ENCODE assay signal across 15 cellular contexts in the genomic region with DNA sequence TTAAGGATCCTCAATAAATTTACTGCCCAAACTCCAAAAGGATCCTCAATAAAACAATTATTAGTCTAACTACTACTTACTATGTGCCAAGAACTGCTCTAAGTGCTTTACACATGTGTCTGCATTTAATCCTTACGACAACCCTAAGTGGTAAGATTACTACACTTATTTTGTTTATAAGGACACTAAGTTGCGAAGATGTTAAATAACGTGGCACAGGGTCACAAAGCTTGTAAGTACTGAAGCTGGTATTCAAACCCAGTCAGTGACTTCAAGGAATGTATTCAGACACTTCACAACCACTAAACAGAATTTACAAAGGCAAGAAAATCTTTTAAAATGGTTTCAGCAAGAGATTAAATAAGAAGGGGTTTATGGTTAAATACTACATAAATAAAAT. TPM values are rescaled to one million over a fixed set of nuclear protein-coding genes. Genes with fewer than 3 reads are reported as not detected.
DNase-seq lines count a peak whose midpoint lies in the region; ATAC-seq and TF ChIP-seq lines count a peak whose summit lies in the region.
"Had no signal": no experiment of that assay in that cellular context is flagged by ENCODE, and none has a peak within 500 bp of the region (broad histone marks: within the 10 kb centered on the region; RNA-seq: fewer than 3 reads in every experiment).

No MANE protein-coding gene starts in this region.

- DNase-seq in GM23338 (ENCODE audit: low spot score) (no peak), esophagus muscularis mucosa (ENCODE audit: extremely low spot score) (no peak), neural progenitor cell (ENCODE audit: low spot score) (no peak), thoracic aorta (ENCODE audit: low spot score) (no peak)
- DNase-seq in activated CD4-positive, alpha-beta T cell treated with anti-CD3 and anti-CD28 coated beads, Interleukin-2, amount 10 ng/mL, durations not matched to agents 7 days and 5 days, result no peak
- DNase-seq in activated CD4-positive, CD25-positive, alpha-beta regulatory T cell treated with anti-CD3 and anti-CD28 coated beads, Interleukin-2, amount 50 U/mL, for 72 hours, result no peak
- DNase-seq: GDM1, HCEC 1CT, NCI-H187, NCI-H345, NCI-H526, SHP77 had no signal

- H3K36me3 ChIP-seq in GM23338 (ENCODE audit: insufficient read depth), result no peaks in the 10 kb centered on the region
- H3K36me3 ChIP-seq in esophagus muscularis mucosa, result no peaks in the 10 kb centered on the region
- H3K36me3 ChIP-seq in neural progenitor cell, result peaks cover 4% of the 10 kb centered on the region
- H3K36me3 ChIP-seq in thoracic aorta, result no peaks in the 10 kb centered on the region

- peaks cover 2% of the 10 kb centered on the region for H3K27me3 Mint-ChIP-seq in GM23338 (ENCODE audit: insufficient read depth, low read depth, poor library complexity)
- no peaks in the 10 kb centered on the region for H3K27me3 Mint-ChIP-seq in neural progenitor cell (ENCODE audit: insufficient read depth, low read depth)
- H3K27me3 Mint-ChIP-seq in activated CD4-positive, alpha-beta T cell treated with anti-CD3 and anti-CD28 coated beads, Interleukin-2, amount 10 ng/mL, durations not matched to agents 7 days and 5 days, result peaks cover 14% of the 10 kb centered on the region

- no peak overlapping the region for H2AFZ ChIP-seq in GM23338
- no peak overlapping the region for H2AFZ ChIP-seq in neural progenitor cell (replicated peaks)

- TF ChIP-seq CTCF in GM23338 (conservative IDR thresholded peaks at IDR 0.05; ENCODE audit: low read depth in 2 of 2), result no peak
- no peak for TF ChIP-seq CTCF in esophagus muscularis mucosa (IDR thresholded peaks at IDR 0.05)
- no peak for TF ChIP-seq CTCF in neural progenitor cell (IDR thresholded peaks at IDR 0.05)
- TF ChIP-seq CTCF in thoracic aorta (IDR thresholded peaks at IDR 0.05), result no peak

- H3K4me1 ChIP-seq in GM23338 (ENCODE audit: insufficient read depth) (peaks cover 24% of the 10 kb centered on the region), esophagus muscularis mucosa (peaks cover 70 to 99% (median 98%) of the 10 kb centered on the region in 4 donors), neural progenitor cell (peaks cover 15% of the 10 kb centered on the region), thoracic aorta (ENCODE audit: control insufficient read depth in 1 of 2, low read depth in 2 of 2) (peaks cover 50 to 82% of the 10 kb centered on the region in 2 donors)

- no peaks in the 10 kb centered on the region for H3K9me2 ChIP-seq in GM23338 (ENCODE audit: insufficient read depth)

- 59% methylated on average over 3 of the region's 3 CpGs for WGBS in esophagus muscularis mucosa

- H3F3A ChIP-seq in GM23338 (replicated peaks; ENCODE audit: low read depth) (no peaks in the 10 kb centered on the region), neural progenitor cell (ENCODE audit: low read depth) (no peaks in the 10 kb centered on the region)

- H3K4me3 Mint-ChIP-seq in GM23338 (no peak overlapping the region), neural progenitor cell (no peak overlapping the region)
- H3K4me3 Mint-ChIP-seq in activated CD4-positive, alpha-beta T cell treated with anti-CD3 and anti-CD28 coated beads, Interleukin-2, amount 10 ng/mL, durations not matched to agents 7 days and 5 days, result no peak overlapping the region

- no peak for ATAC-seq in GM23338
- ATAC-seq in thoracic aorta (ENCODE audit: insufficient number of reproducible peaks, low FRiP score, low read depth), result no peak
- ATAC-seq in GM19351 (IDR thresholded peaks at IDR 0.05; ENCODE audit: unreplicated experiment), result no peak
- ATAC-seq in HG03108 (IDR thresholded peaks at IDR 0.05; ENCODE audit: unreplicated experiment), result no peak

- no peaks in the 10 kb centered on the region for H3K9me3 ChIP-seq in esophagus muscularis mucosa
- H3K9me3 ChIP-seq in neural progenitor cell (ENCODE audit: low read depth), result no peaks in the 10 kb centered on the region
- H3K9me3 ChIP-seq in thoracic aorta, result no peaks in the 10 kb centered on the region

- H3K27ac Mint-ChIP-seq in GM23338 (0 out of 2 replicates have a peak overlapping the region, but pooled peaks have one; percentile 10), neural progenitor cell (no peak overlapping the region)
- no peak overlapping the region for H3K27ac Mint-ChIP-seq in activated CD4-positive, alpha-beta T cell treated with anti-CD3 and anti-CD28 coated beads, Interleukin-2, amount 10 ng/mL, durations not matched to agents 7 days and 5 days

- TF ChIP-seq EP300 in esophagus muscularis mucosa (IDR thresholded peaks at IDR 0.05), result no peak

- H3K36me3 Mint-ChIP-seq in GM23338 (ENCODE audit: low read depth) (peaks cover 4% of the 10 kb centered on the region; the same call in 2 of the 3 replicates), neural progenitor cell (peaks cover 7% of the 10 kb centered on the region)
- no peaks in the 10 kb centered on the region for H3K36me3 Mint-ChIP-seq in activated CD4-positive, alpha-beta T cell treated with anti-CD3 and anti-CD28 coated beads, Interleukin-2, amount 10 ng/mL, durations not matched to agents 7 days and 5 days (ENCODE audit: low read depth)

- no peak overlapping the region for H3K4me3 ChIP-seq in GM23338
- no peak overlapping the region for H3K4me3 ChIP-seq in esophagus muscularis mucosa
- no peak overlapping the region for H3K4me3 ChIP-seq in neural progenitor cell
- H3K4me3 ChIP-seq in thoracic aorta, result peak overlapping the region; percentile 10

- no peak overlapping the region for H3K27ac ChIP-seq in GM23338 (ENCODE audit: low read depth)
- peak overlapping the region; percentile 36 to 63 (median 58) for H3K27ac ChIP-seq in esophagus muscularis mucosa (replicated peaks in 1 of 4)
- peak overlapping the region; percentile 5 for H3K27ac ChIP-seq in neural progenitor cell
- peak overlapping the region; percentile 10 to 20 for H3K27ac ChIP-seq in thoracic aorta
- H3K27ac ChIP-seq: C4-2B had no signal

- H3K9me3 Mint-ChIP-seq in GM23338, result no peaks in the 10 kb centered on the region
- no peaks in the 10 kb centered on the region for H3K9me3 Mint-ChIP-seq in neural progenitor cell
- no peaks in the 10 kb centered on the region for H3K9me3 Mint-ChIP-seq in activated CD4-positive, alpha-beta T cell treated with anti-CD3 and anti-CD28 coated beads, Interleukin-2, amount 10 ng/mL, durations not matched to agents 7 days and 5 days

- CTCF ChIA-PET in activated CD4-positive, alpha-beta T cell treated with anti-CD3 and anti-CD28 coated beads, Interleukin-2, amount 10 ng/mL, durations not matched to agents 7 days and 5 days (lab: Charles Lee), result interaction anchor here (0.9 kb wide), 1 partner anchor 15 kb away, joined by 3 read pairs; no protein-coding TSS in a partner anchor

- H3K27me3 ChIP-seq in GM23338 (ENCODE audit: insufficient read depth) (no peaks in the 10 kb centered on the region), esophagus muscularis mucosa (no peaks in the 10 kb centered on the region), neural progenitor cell (no peaks in the 10 kb centered on the region), thoracic aorta (replicated peaks; ENCODE audit: insufficient read depth) (no peaks in the 10 kb centered on the region)

- no peak for TF ChIP-seq POLR2A in esophagus muscularis mucosa (IDR thresholded peaks at IDR 0.05; ENCODE audit: low read depth)

- H3K4me1 Mint-ChIP-seq in GM23338, result peaks cover 33% of the 10 kb centered on the region
- peaks cover 5% of the 10 kb centered on the region for H3K4me1 Mint-ChIP-seq in neural progenitor cell
- no peaks in the 10 kb centered on the region for H3K4me1 Mint-ChIP-seq in activated CD4-positive, alpha-beta T cell treated with anti-CD3 and anti-CD28 coated beads, Interleukin-2, amount 10 ng/mL, durations not matched to agents 7 days and 5 days

- H3K79me2 ChIP-seq in GM23338 (replicated peaks; ENCODE audit: insufficient read depth) (peaks cover 100% of the 10 kb centered on the region), neural progenitor cell (ENCODE audit: low read depth) (peaks cover 100% of the 10 kb centered on the region)

- POLR2A ChIA-PET in activated CD4-positive, alpha-beta T cell treated with anti-CD3 and anti-CD28 coated beads, Interleukin-2, amount 10 ng/mL, durations not matched to agents 7 days and 5 days (lab: Charles Lee), result no interaction called here

- no peak overlapping the region for H3K9ac ChIP-seq in neural progenitor cell

- H4K20me1 ChIP-seq in GM23338 (replicated peaks; ENCODE audit: insufficient read depth), result peaks cover 3% of the 10 kb centered on the region
- H4K20me1 ChIP-seq in neural progenitor cell (ENCODE audit: low read depth), result peaks cover 89% of the 10 kb centered on the region

- intact Hi-C loops in esophagus muscularis mucosa (cut with DNase I), result no loop called here

- H3K4me2 ChIP-seq in GM23338, result no peak overlapping the region
- no peak overlapping the region for H3K4me2 ChIP-seq in neural progenitor cell

TF ChIP-seq in GM23338, 12 proteins besides CTCF, POLR2A, EP300 and RAD21 (continues in another document):
- TF ChIP-seq EZH2phosphoT487 (IDR thresholded peaks at IDR 0.05; ENCODE audit: unreplicated experiment), result no peak

RNA-seq across cellular contexts. Expression of a gene that starts 13.0 kb away (rescaled TPM):
- 102 and 108 TPM in 2 replicates for total RNA-seq in GM23338 (2014; rRNA removed; shearing (Covaris generic))
- polyA plus RNA-seq in GM23338 (2016; fragmentation: Nextera tagmentation; extraction: Ambion mirVana), result 148 and 152 TPM in 2 replicates
- total RNA-seq in esophagus muscularis mucosa (100 to 1,000 TPM; 293 to 397 (median 370) TPM), neural progenitor cell (ENCODE audit: low replicate concordance) (114 and 166 TPM in 2 replicates), thoracic aorta (100 to 1,000 TPM; 197 to 225 TPM)
- total RNA-seq in activated CD4-positive, alpha-beta T cell treated with anti-CD3 and anti-CD28 coated beads, Interleukin-2, amount 10 ng/mL, durations not matched to agents 7 days and 5 days, result under 1 TPM; 0.25 to 0.40 TPM

Comparison
In these comparisons a context has a peak if more than half of its experiments do, and no peak if none do; other contexts are left out.
1. RNA of a gene that starts 13.0 kb away (total RNA-seq): 293 to 397 TPM in esophagus muscularis mucosa, 197 to 225 TPM in thoracic aorta, 114 to 166 TPM in neural progenitor cell and 102 to 108 TPM in GM23338; 0.25 to 0.40 TPM in activated CD4-positive, alpha-beta T cell treated with anti-CD3 and anti-CD28 coated beads, Interleukin-2, amount 10 ng/mL, durations not matched to agents 7 days and 5 days; every median in the first group is over 10 times any median in the second.